In genomic region chr17:62062313-62062712, GRCh38 we compare ENCODE assay signal across 9 cellular contexts. TPM values are rescaled to one million over a fixed set of nuclear protein-coding genes. Genes with fewer than 3 reads are reported as not detected.
DNase-seq lines count a peak whose midpoint lies in the region; ATAC-seq and TF ChIP-seq lines count a peak whose summit lies in the region.
"Had no signal": no experiment of that assay in that cellular context is flagged by ENCODE, and none has a peak within 500 bp of the region (broad histone marks: within the 10 kb centered on the region; RNA-seq: fewer than 3 reads in every experiment).

No MANE protein-coding gene starts in this region.

- H3K36me3 ChIP-seq in SK-N-SH (replicated peaks in 1 of 2; ENCODE audit: control insufficient read depth in 1 of 2, insufficient read depth in 2 of 2, low read length in 1 of 2) (peaks cover 32 to 35% of the 10 kb centered on the region in 2 experiments), SK-N-MC (ENCODE audit: insufficient read depth, low read length) (peaks cover 39% of the 10 kb centered on the region), esophagus muscularis mucosa (peaks cover 3 to 17% (median 9%) of the 10 kb centered on the region in 4 donors), skeletal muscle satellite cell (ENCODE audit: insufficient read depth, low read length) (peaks cover 22% of the 10 kb centered on the region)

- intact Hi-C loops in esophagus muscularis mucosa (cut with DNase I) = loop anchor here (10.0 kb wide), 1 partner anchor 198 kb away; the partner anchor contains the start of gene BRIP1

- TF ChIP-seq POLR2A in esophagus muscularis mucosa (IDR thresholded peaks at IDR 0.05; ENCODE audit: low read depth) = no peak

- DNase-seq in SK-N-SH = no peak
- DNase-seq in SK-N-MC (ENCODE audit: low read depth, low spot score) = no peak
- DNase-seq in esophagus muscularis mucosa (ENCODE audit: extremely low spot score) = no peak
- no peak for DNase-seq in SKM-1 (lab: John Stamatoyannopoulos, UW; ENCODE audit: unreplicated experiment)
- DNase-seq: NCI-H1105 had no signal

- peak overlapping the region in 1 of 2 experiments; percentile 74; a peak in 2 of 4 replicates for H3K27ac ChIP-seq in SK-N-SH (ENCODE audit: low read depth in 2 of 2, low read length in 1 of 2)
- no peak overlapping the region for H3K27ac ChIP-seq in SK-N-MC
- H3K27ac ChIP-seq in esophagus muscularis mucosa (replicated peaks in 1 of 4) = peak overlapping the region in 2 of 4 donors; percentile 17 to 98

- TF ChIP-seq RAD21 in SK-N-SH (IDR thresholded peaks at IDR 0.05; ENCODE audit: low read length) = no peak

- no peak for TF ChIP-seq EP300 in SK-N-SH (IDR thresholded peaks at IDR 0.05; ENCODE audit: borderline replicate concordance in 1 of 2, low read depth in 1 of 2, low read length in 1 of 2)
- TF ChIP-seq EP300 in esophagus muscularis mucosa (IDR thresholded peaks at IDR 0.05) = no peak

- ATAC-seq in SK-N-SH treated with all-trans-retinoic acid at 6 μM for 48 hours (no peak), GM21515 (IDR thresholded peaks at IDR 0.05; ENCODE audit: unreplicated experiment) (no peak), HG03175 (IDR thresholded peaks at IDR 0.05; ENCODE audit: unreplicated experiment) (no peak)

- H3K4me1 ChIP-seq in SK-N-SH (ENCODE audit: control insufficient read depth in 1 of 2, insufficient read depth in 2 of 2, low read depth in 1 of 2, low read length in 1 of 2) = peaks cover 21 to 22% of the 10 kb centered on the region in 2 experiments; a peak in 3 of 4 replicates
- peaks cover 54 to 75% (median 67%) of the 10 kb centered on the region in 4 donors for H3K4me1 ChIP-seq in esophagus muscularis mucosa
- peaks cover 24% of the 10 kb centered on the region for H3K4me1 ChIP-seq in skeletal muscle satellite cell (ENCODE audit: control insufficient read depth, insufficient read depth, low read length)

- CTCF ChIA-PET in SK-N-SH (lab: Yijun Ruan, JAX) = interaction anchor here (1.2 to 1.4 kb wide), 5 partner anchors 10 to 81 kb away, joined by 3 to 5 read pairs (median 3); no protein-coding TSS in a partner anchor

- peaks cover 25% of the 10 kb centered on the region for H3F3A ChIP-seq in SK-N-SH (replicated peaks; ENCODE audit: insufficient read depth)

- H3K4me3 ChIP-seq in SK-N-SH (ENCODE audit: low read depth in 2 of 2, low read length in 1 of 2) (peak overlapping the region; percentile 81 to 95; a peak in 3 of 4 replicates), SK-N-MC (peak overlapping the region; percentile 98), esophagus muscularis mucosa (peak overlapping the region; percentile 84 to 89 (median 88)), skeletal muscle satellite cell (ENCODE audit: low read length) (peak overlapping the region; percentile 92)

- H3K9ac ChIP-seq in SK-N-SH = peak overlapping the region; percentile 76; the same call in 1 of the 2 replicates
- H3K9ac ChIP-seq in SK-N-MC (ENCODE audit: insufficient read length) = peak overlapping the region; percentile 83
- H3K9ac ChIP-seq in skeletal muscle satellite cell (ENCODE audit: low read depth, low read length) = peak overlapping the region; percentile 88

- 18% methylated on average over 1 of the region's 1 CpG for WGBS in SK-N-SH (ENCODE audit: low lambda C conversion rate)
- 19% methylated on average over 1 of the region's 1 CpG for WGBS in esophagus muscularis mucosa

- TF ChIP-seq CTCF in SK-N-SH (IDR thresholded peaks at IDR 0.05) (no peak), esophagus muscularis mucosa (IDR thresholded peaks at IDR 0.05) (no peak)

- H3K4me2 ChIP-seq in SK-N-SH (peak overlapping the region; percentile 78), skeletal muscle satellite cell (ENCODE audit: low read length) (peak overlapping the region; percentile 89)

- no peaks in the 10 kb centered on the region for H3K9me2 ChIP-seq in SK-N-SH

- H3K27me3 ChIP-seq in SK-N-SH (ENCODE audit: insufficient read depth) = no peaks in the 10 kb centered on the region
- H3K27me3 ChIP-seq in esophagus muscularis mucosa = no peaks in the 10 kb centered on the region
- H3K27me3 ChIP-seq in skeletal muscle satellite cell (ENCODE audit: control insufficient read depth, insufficient read depth, low read length) = no peaks in the 10 kb centered on the region

- H4K20me1 ChIP-seq in SK-N-SH (ENCODE audit: insufficient read depth) = peaks cover 75% of the 10 kb centered on the region

- H3K79me2 ChIP-seq in SK-N-SH (ENCODE audit: insufficient read depth) = peaks cover 83% of the 10 kb centered on the region

- POLR2A ChIA-PET in SK-N-SH (lab: Yijun Ruan, JAX) = no interaction called here

- no peak overlapping the region for H2AFZ ChIP-seq in SK-N-SH (ENCODE audit: low read depth)

- H3K9me3 ChIP-seq in SK-N-SH (no peaks in the 10 kb centered on the region), SK-N-MC (ENCODE audit: low read depth, low read length) (no peaks in the 10 kb centered on the region), esophagus muscularis mucosa (no peaks in the 10 kb centered on the region), skeletal muscle satellite cell (replicated peaks; ENCODE audit: low read length) (no peaks in the 10 kb centered on the region)

TF ChIP-seq in SK-N-SH, 30 proteins besides CTCF, POLR2A, EP300 and RAD21 (continues in another document):
- TF ChIP-seq SIN3A (IDR thresholded peaks at IDR 0.05; ENCODE audit: borderline replicate concordance, low read depth, low read length) (0 out of 2 replicates have a peak, but pooled peaks have one; percentile 19), PBX3 (IDR thresholded peaks at IDR 0.05) (peak; percentile 29; the same call in 1 of the 2 replicates)

TF ChIP-seq in SK-N-SH treated with all-trans-retinoic acid at 6 μM for 48 hours, 23 proteins besides CTCF, POLR2A, EP300 and RAD21:
- TF ChIP-seq PPARA (CRISPR knock-in tag; IDR thresholded peaks at IDR 0.05; ENCODE audit: borderline replicate concordance) (no peak), ZNF8 (CRISPR knock-in tag; IDR thresholded peaks at IDR 0.05) (no peak), CSRNP3 (CRISPR knock-in tag; IDR thresholded peaks at IDR 0.05) (no peak), GLIS3 (CRISPR knock-in tag; IDR thresholded peaks at IDR 0.05) (no peak), ZFP30 (CRISPR knock-in tag; IDR thresholded peaks at IDR 0.05) (no peak), CSDC2 (CRISPR knock-in tag; IDR thresholded peaks at IDR 0.05) (no peak), POU6F1 (CRISPR knock-in tag; IDR thresholded peaks at IDR 0.05; ENCODE audit: borderline replicate concordance, low read depth) (no peak), CREB5 (CRISPR knock-in tag; IDR thresholded peaks at IDR 0.05; ENCODE audit: low read depth) (no peak), ZNF70 (CRISPR knock-in tag; IDR thresholded peaks at IDR 0.05) (no peak), TCF4 (CRISPR knock-in tag; IDR thresholded peaks at IDR 0.05; ENCODE audit: borderline replicate concordance) (no peak)

RNA-seq across cellular contexts. Expression of gene MED13, which starts 2.8 kb away (rescaled TPM):
- 6.3 and 9.2 TPM in 2 replicates for polyA plus RNA-seq in SK-N-SH (2012; rRNA removed)
- 8.7 and 9.3 TPM in 2 replicates for polyA plus RNA-seq in SK-N-SH (2012; cell fraction: cytosol; rRNA removed)
- polyA plus RNA-seq in SK-N-SH (2012; cell fraction: nucleus; rRNA removed) = 10.0 and 18.3 TPM in 2 replicates
- total RNA-seq in esophagus muscularis mucosa = 10 to 100 TPM; 41.9 to 51.7 (median 49.1) TPM
- total RNA-seq in skeletal muscle satellite cell (2012; rRNA removed) = 30.4 and 33.6 TPM in 2 replicates
